In the genomic region with DNA sequence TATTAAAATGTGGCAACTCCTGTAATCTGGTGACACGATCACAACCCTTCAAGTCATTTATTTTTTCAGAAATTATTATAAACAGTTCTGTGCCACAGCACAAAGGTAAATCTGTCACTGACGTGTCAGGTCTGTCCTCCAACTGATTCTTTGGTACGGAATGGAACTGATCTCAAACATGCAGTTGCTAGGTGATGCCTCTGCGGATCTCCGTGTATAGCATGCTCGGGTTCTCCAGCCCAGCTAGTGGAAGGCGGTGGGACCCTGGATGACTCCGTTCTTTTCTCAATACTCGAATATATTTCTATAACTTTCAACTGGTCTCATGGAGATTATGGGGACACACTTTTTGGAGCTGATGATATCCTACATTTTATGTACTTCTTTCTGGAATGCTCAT, we compare ENCODE assay signal across 2 cellular contexts.
TF ChIP-seq lines count a peak whose summit lies in the region.

No MANE protein-coding gene starts in this region.

TF ChIP-seq in IMR-90, 13 proteins besides CTCF, POLR2A, EP300 and RAD21:
- TF ChIP-seq MAZ (IDR thresholded peaks at IDR 0.05; ENCODE audit: borderline replicate concordance, low read depth, low read length) (no peak), FOS (IDR thresholded peaks at IDR 0.05; ENCODE audit: low read depth, low read length) (no peak), CHD1 (IDR thresholded peaks at IDR 0.05; ENCODE audit: low read depth, low read length) (no peak), CEBPB (IDR thresholded peaks at IDR 0.05; ENCODE audit: low read depth, low read length) (no peak), NFE2L2 (IDR thresholded peaks at IDR 0.05; ENCODE audit: low read depth, low read length) (no peak), MXI1 (IDR thresholded peaks at IDR 0.05; ENCODE audit: borderline replicate concordance, low read depth, low read length) (no peak), BHLHE40 (IDR thresholded peaks at IDR 0.05; ENCODE audit: low read depth, low read length) (no peak)

TF ChIP-seq in neural cell, 6 proteins besides CTCF, POLR2A, EP300 and RAD21:
- TF ChIP-seq SMC3 (conservative IDR thresholded peaks at IDR 0.05; ENCODE audit: poor library complexity) (no peak), TAF1 (IDR thresholded peaks at IDR 0.05; ENCODE audit: low read depth) (no peak), MXI1 (conservative IDR thresholded peaks at IDR 0.05; ENCODE audit: poor library complexity, severe bottlenecking) (no peak), REST (IDR thresholded peaks at IDR 0.05; ENCODE audit: borderline replicate concordance) (no peak), POLR2AphosphoS5 (IDR thresholded peaks at IDR 0.05) (no peak), EZH2 (IDR thresholded peaks at IDR 0.05; ENCODE audit: borderline replicate concordance, insufficient read depth, low read length, poor library complexity, severe bottlenecking) (no peak)
